ENCODE assay signal across 8 cellular contexts in genomic region chr9:72271617-72272478, GRCh38.
DNase-seq lines count a peak whose midpoint lies in the region; ATAC-seq and TF ChIP-seq lines count a peak whose summit lies in the region.

No MANE protein-coding gene starts in this region.

- H3K27me3 ChIP-seq in NT2/D1 (ENCODE audit: insufficient read depth, insufficient read length), result no peaks in the 10 kb centered on the region
- H3K27me3 ChIP-seq in cardiac muscle cell, result no peaks in the 10 kb centered on the region
- H3K27me3 ChIP-seq in MG63, result no peaks in the 10 kb centered on the region

- intact Hi-C loops in sciatic nerve (cut with DNase I), result no loop called here

- H3K4me3 ChIP-seq in AG09309 (ENCODE audit: control insufficient read depth, low read depth, low read length), result no peak overlapping the region
- no peak overlapping the region for H3K4me3 ChIP-seq in GM12865 (ENCODE audit: low read depth, low read length)
- H3K4me3 ChIP-seq in NT2/D1 (ENCODE audit: insufficient read length, low read depth), result no peak overlapping the region
- H3K4me3 ChIP-seq in cardiac muscle cell, result no peak overlapping the region
- no peak overlapping the region for H3K4me3 ChIP-seq in MG63

- H3K36me3 ChIP-seq in NT2/D1 (ENCODE audit: insufficient read depth, insufficient read length, low read length) (no peaks in the 10 kb centered on the region), cardiac muscle cell (no peaks in the 10 kb centered on the region), MG63 (no peaks in the 10 kb centered on the region)

- no peak for DNase-seq in AG09309 (ENCODE audit: low read depth)
- peak; percentile 70 for DNase-seq in GM12865 (ENCODE audit: low read depth)
- DNase-seq in NT2/D1 (ENCODE audit: low read depth, low spot score), result peak; percentile 51
- peak; percentile 36 for DNase-seq in activated naive CD4-positive, alpha-beta T cell treated with anti-CD3 and anti-CD28 coated beads, Interleukin-2, amount 50 U/mL, for 16 hours
- peak; percentile 64 to 73 for DNase-seq in cardiac muscle cell (ENCODE audit: low read depth in 1 of 2, low spot score in 1 of 2)
- peak; percentile 63 for DNase-seq in sciatic nerve (ENCODE audit: low spot score)
- no peak for DNase-seq in MG63

- ATAC-seq in HG03025 (IDR thresholded peaks at IDR 0.05; ENCODE audit: low FRiP score, unreplicated experiment), result peak; percentile 53
- ATAC-seq in sciatic nerve, result peak; percentile 62

- H3K4me1 ChIP-seq in NT2/D1 (ENCODE audit: insufficient read depth, insufficient read length), result no peaks in the 10 kb centered on the region
- H3K4me1 ChIP-seq in cardiac muscle cell (ENCODE audit: low read depth), result no peaks in the 10 kb centered on the region

- no peak overlapping the region for H3K9ac ChIP-seq in NT2/D1 (ENCODE audit: insufficient read length, low read depth)

- H3K27ac ChIP-seq in cardiac muscle cell, result no peak overlapping the region

- peaks cover 18% of the 10 kb centered on the region; the same call in 1 of the 2 replicates for H3K9me3 ChIP-seq in NT2/D1 (ENCODE audit: insufficient read depth, low read length)
- no peaks in the 10 kb centered on the region for H3K9me3 ChIP-seq in cardiac muscle cell (ENCODE audit: low read depth)
- no peaks in the 10 kb centered on the region for H3K9me3 ChIP-seq in MG63

- TF ChIP-seq CTCF in AG09309 (IDR thresholded peaks at IDR 0.05; ENCODE audit: control insufficient read depth, insufficient read depth, low read depth, low read length, missing control alignments) (peak; percentile 83), GM12865 (IDR thresholded peaks at IDR 0.05; ENCODE audit: insufficient read depth, low read depth, low read length, missing control alignments) (peak; percentile 77), cardiac muscle cell (IDR thresholded peaks at IDR 0.05; ENCODE audit: low read depth, low read length) (peak; percentile 83)

Comparison
In these comparisons a context has a peak if more than half of its experiments do, and no peak if none do; other contexts are left out.
1. DNase-seq: peak in GM12865 (single experiment), NT2/D1 (single experiment), activated naive CD4-positive, alpha-beta T cell treated with anti-CD3 and anti-CD28 coated beads, Interleukin-2, amount 50 U/mL, for 16 hours (single experiment), cardiac muscle cell (2 of 2) and sciatic nerve (single experiment); none in AG09309 (single experiment) and MG63 (single experiment).
2. Peak in every context shown above with its lines, with median percentiles within 50 percentile points of each other: CTCF ChIP-seq.